In genomic region chr2:47189635-47190034, GRCh38 we compare ENCODE assay signal across 18 cellular contexts. TPM values are rescaled to one million over a fixed set of nuclear protein-coding genes. Genes with fewer than 3 reads are reported as not detected.
A peak's percentile ranks its signal among the peaks of the same experiment; 100 is the strongest.
DNase-seq lines count a peak whose midpoint lies in the region; ATAC-seq, FAIRE-seq and TF ChIP-seq lines count a peak whose summit lies in the region.
"Had no signal": no experiment of that assay in that cellular context is flagged by ENCODE, and none has a peak within 500 bp of the region (broad histone marks: within the 10 kb centered on the region; RNA-seq: fewer than 3 reads in every experiment).

No MANE protein-coding gene starts in this region.

- no peak overlapping the region for H3K4me3 ChIP-seq in A673 (ENCODE audit: low read depth, low read length, poor library complexity, severe bottlenecking)
- H3K4me3 ChIP-seq in cardiac fibroblast (replicated peaks in 1 of 2; ENCODE audit: low read depth in 2 of 2, low read length in 2 of 2) = no peak overlapping the region

- CTCF ChIA-PET in A673 (lab: Charles Lee) = no interaction called here

- FAIRE-seq in frontal cortex (lab: Jason Lieb, UNC) = no peak
- FAIRE-seq: G401.6, kidney had no signal

- no peaks in the 10 kb centered on the region for H3K9me3 ChIP-seq in A673 (ENCODE audit: low read depth, low read length, poor library complexity, severe bottlenecking)

- peak; percentile 79 for ATAC-seq in left colon

- H3K4me1 ChIP-seq in A673 (ENCODE audit: insufficient read depth, low read length, poor library complexity, severe bottlenecking) = peaks cover 74% of the 10 kb centered on the region

- intact Hi-C loops in A673 (cut with micrococcal nuclease; ENCODE audit: unreplicated experiment) (no loop called here), left colon (cut with DNase I, micrococcal nuclease) (no loop called here)

- DNase-seq in A673 (ENCODE audit: low spot score) (no peak), LHCN-M2 (ENCODE audit: low read depth) (peak; percentile 90), cardiac fibroblast (ENCODE audit: low read depth in 2 of 2) (peak; percentile 75 to 96), left colon (no peak), COLO829 (ENCODE audit: low spot score) (no peak), GDM1 (lab: John Stamatoyannopoulos, UW) (no peak), frontal cortex (ENCODE audit: low spot score in 2 of 2) (no peak), substantia nigra (lab: John Stamatoyannopoulos, UW) (no peak)
- DNase-seq: activated CD4-positive, alpha-beta memory T cell treated with anti-CD3 and anti-CD28 coated beads, Interleukin-2, amount 10 ng/mL, durations not matched to agents 7 days and 5 days; AML-193; endodermal cell; kidney; NCI-H2029 treated with DMSO at 0.1 percent for 48 hours; nucleus accumbens; stimulated activated CD4-positive, alpha-beta T cell treated with anti-CD3 and anti-CD28 coated beads, Interleukin-2, amount 100 ng/mL, for 48 hours; stimulated activated naive CD8-positive, alpha-beta T cell treated with anti-CD3 and anti-CD28 coated beads, Interleukin-15, amount 100 ng/mL, for 72 hours; T-helper 2 cell had no signal

- TF ChIP-seq CTCF in A673 (conservative IDR thresholded peaks at IDR 0.05; ENCODE audit: low read depth, low read length) = no peak
- TF ChIP-seq CTCF in cardiac fibroblast (IDR thresholded peaks at IDR 0.05; ENCODE audit: low read depth, low read length) = no peak

- no TSS peak for BruUV-seq in A673 (replicated peaks; lab: Mats Ljungman, UMichigan)

- H3K36me3 ChIP-seq in A673 (ENCODE audit: insufficient read depth, low read length, poor library complexity, severe bottlenecking) = no peaks in the 10 kb centered on the region

- H3K27me3 ChIP-seq in A673 (replicated peaks; ENCODE audit: insufficient read depth, low read depth, low read length, poor library complexity) = no peaks in the 10 kb centered on the region

- POLR2A ChIA-PET in A673 (lab: Charles Lee; ENCODE audit: low non-redundant PET) = interaction anchor here (0.5 kb wide), 1 partner anchor 16 kb away, joined by 3 read pairs; no protein-coding TSS in a partner anchor

- H3K27ac ChIP-seq in A673 (ENCODE audit: low read depth, low read length, poor library complexity, severe bottlenecking) (peak overlapping the region; percentile 18), substantia nigra (ENCODE audit: low read depth, low read length, poor library complexity, severe bottlenecking) (no peak overlapping the region)

RNA-seq across cellular contexts. Expression of gene CALM2, which starts 13.3 kb away (rescaled TPM):
- 477 and 520 TPM in 2 replicates for total RNA-seq in A673 (2021)
- 1,687 and 1,705 TPM in 2 replicates for total RNA-seq in LHCN-M2 (2014; rRNA removed)
- polyA plus RNA-seq in LHCN-M2 (2012) = 1,482 TPM
- total RNA-seq in left colon = 100 to 1,000 TPM; 744 to 751 TPM
- total RNA-seq in frontal cortex = 934 TPM

RNA-seq across cellular contexts. Expression of gene STPG4, which starts 34.5 kb away (rescaled TPM):
- total RNA-seq in A673 (2021) (0.37 and 0.75 TPM in 2 replicates), LHCN-M2 (2014; rRNA removed) (0.17 and 0.19 TPM in 2 replicates), left colon (under 1 TPM; 0.43 to 0.47 TPM), frontal cortex (0.41 TPM)
- polyA plus RNA-seq in LHCN-M2 (2012) = 0.10 TPM
- total RNA-seq: kidney had no signal

Comparison
In these comparisons a context has a peak if more than half of its experiments do, and no peak if none do; other contexts are left out.
1. DNase-seq: peak in LHCN-M2 (single experiment) and cardiac fibroblast (2 of 2); none in A673 (single experiment), left colon (0 of 2), COLO829 (single experiment), GDM1 (single experiment), frontal cortex (0 of 2) and substantia nigra (0 of 49).